Comparison of ENCODE assay signal across 8 cellular contexts in the genomic region with DNA sequence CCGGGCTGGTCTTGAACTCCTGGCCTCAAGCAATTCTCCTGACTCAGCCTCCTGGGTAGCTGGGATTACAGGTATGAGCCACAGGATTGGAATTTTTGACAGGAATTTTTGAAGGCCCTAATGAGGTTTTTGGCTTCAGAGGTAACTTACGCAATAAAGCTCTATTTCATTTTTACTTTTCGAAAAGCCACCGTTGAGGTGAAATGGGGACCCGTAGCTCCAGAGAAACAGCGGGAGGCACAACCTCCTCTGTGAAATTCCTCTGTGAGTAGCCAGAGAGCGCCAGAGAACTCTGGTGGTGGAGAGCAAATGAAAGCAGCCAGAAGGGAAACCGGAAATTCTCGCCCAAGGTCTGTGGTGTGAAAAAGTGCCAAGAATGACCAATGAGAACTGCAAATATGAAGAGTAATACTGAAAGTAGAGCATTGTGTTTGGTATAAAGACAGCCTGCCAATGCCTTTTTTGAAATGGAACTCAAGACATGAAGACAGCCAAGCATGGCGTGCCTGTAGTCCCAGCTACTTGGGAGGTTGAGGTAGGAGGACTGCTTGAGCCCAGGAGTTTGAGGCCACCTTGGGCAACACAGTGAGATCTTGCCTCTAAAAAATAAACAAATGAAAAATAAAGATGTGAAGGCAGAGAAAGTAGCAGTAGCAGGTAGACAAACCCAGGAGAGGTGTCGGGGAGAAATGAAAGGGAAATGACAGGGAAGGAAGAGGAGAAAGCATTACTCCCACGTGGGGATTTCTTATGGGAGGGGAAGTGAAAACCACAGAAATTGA. TPM values are rescaled to one million over a fixed set of nuclear protein-coding genes. Genes with fewer than 3 reads are reported as not detected.
DNase-seq lines count a peak whose midpoint lies in the region; ATAC-seq and TF ChIP-seq lines count a peak whose summit lies in the region.

No MANE protein-coding gene starts in this region.

- TF ChIP-seq EP300 in esophagus muscularis mucosa (IDR thresholded peaks at IDR 0.05) (no peak), upper lobe of left lung (IDR thresholded peaks at IDR 0.05) (no peak)

- 72% methylated on average over 12 of the region's 12 CpGs for WGBS in esophagus muscularis mucosa
- 51 to 55% methylated on average over 12 of the region's 12 CpGs for WGBS in upper lobe of left lung, 2 donors

- H3K9me3 ChIP-seq in AG04450 (ENCODE audit: control insufficient read depth, insufficient read depth, low read length), result no peaks in the 10 kb centered on the region
- no peaks in the 10 kb centered on the region for H3K9me3 ChIP-seq in esophagus muscularis mucosa
- no peaks in the 10 kb centered on the region for H3K9me3 ChIP-seq in upper lobe of left lung

- TF ChIP-seq POLR2A in esophagus muscularis mucosa (IDR thresholded peaks at IDR 0.05; ENCODE audit: low read depth), result no peak
- TF ChIP-seq POLR2A in upper lobe of left lung (IDR thresholded peaks at IDR 0.05), result no peak

- POLR2A ChIA-PET in AG04450 (lab: Yijun Ruan, JAX), result interaction anchor here (0.8 to 0.9 kb wide), 2 partner anchors 14 to 90 kb away, joined by 3 read pairs; no protein-coding TSS in a partner anchor

- CTCF ChIA-PET in AG04450 (lab: Charles Lee), result interaction anchor here (0.6 to 2.3 kb wide), 5 partner anchors 23 to 155 kb away, joined by 3 to 11 read pairs (median 4); no protein-coding TSS in a partner anchor

- ATAC-seq in GM18517 (IDR thresholded peaks at IDR 0.05; ENCODE audit: unreplicated experiment) (peak; percentile 96), HG02943 (IDR thresholded peaks at IDR 0.05; ENCODE audit: low read depth, unreplicated experiment) (peak; percentile 93), upper lobe of left lung (ENCODE audit: low FRiP score in 2 of 2) (peak in 1 of 2 donors; percentile 94)

- H3K27me3 ChIP-seq in AG04450 (ENCODE audit: control insufficient read depth, insufficient read depth, low read length) (no peaks in the 10 kb centered on the region), esophagus muscularis mucosa (no peaks in the 10 kb centered on the region), upper lobe of left lung (no peaks in the 10 kb centered on the region)

- peaks cover 0 to 27% (median 21%) of the 10 kb centered on the region in 4 donors for H3K4me1 ChIP-seq in esophagus muscularis mucosa
- H3K4me1 ChIP-seq in upper lobe of left lung, result peaks cover 0 to 15% (median 0%) of the 10 kb centered on the region in 4 donors

- intact Hi-C loops in esophagus muscularis mucosa (cut with DNase I), result loop anchor here (10.0 kb wide), 1 partner anchor 142 kb away; no protein-coding TSS in a partner anchor

- H3K4me3 ChIP-seq in AG04450 (ENCODE audit: low read depth, low read length) (no peak overlapping the region), esophagus muscularis mucosa (peak overlapping the region in 1 of 4 donors; percentile 12), upper lobe of left lung (peak overlapping the region in 3 of 4 donors; percentile 20 to 36 (median 35))

- no peak overlapping the region for H3K27ac ChIP-seq in AG04450 (ENCODE audit: low read depth, low read length)
- H3K27ac ChIP-seq in esophagus muscularis mucosa (replicated peaks in 1 of 4), result peak overlapping the region in 1 of 4 donors; percentile 21
- peak overlapping the region in 2 of 4 donors; percentile 54 to 56 for H3K27ac ChIP-seq in upper lobe of left lung

- no peak for DNase-seq in AG04450 (ENCODE audit: low read depth, low spot score)
- peak; percentile 94 for DNase-seq in NCI-H226
- peak; percentile 30 to 48 for DNase-seq in activated CD8-positive, alpha-beta memory T cell treated with anti-CD3 and anti-CD28 coated beads for 4 hours (ENCODE audit: low read depth in 2 of 2)
- no peak for DNase-seq in esophagus muscularis mucosa (ENCODE audit: extremely low spot score)
- DNase-seq in non-pigmented ciliary epithelial cell (ENCODE audit: low read depth), result peak; percentile 47
- peak in 1 of 2 donors; percentile 79 for DNase-seq in upper lobe of left lung

- H3K36me3 ChIP-seq in esophagus muscularis mucosa (no peaks in the 10 kb centered on the region), upper lobe of left lung (no peaks in the 10 kb centered on the region)

- TF ChIP-seq CTCF in AG04450 (IDR thresholded peaks at IDR 0.05; ENCODE audit: low read depth, low read length) (peak; percentile 54), esophagus muscularis mucosa (IDR thresholded peaks at IDR 0.05) (peak; percentile 43 to 66 (median 60)), upper lobe of left lung (IDR thresholded peaks at IDR 0.05) (peak; percentile 49 to 82 (median 66))

RNA-seq across cellular contexts. Expression of gene TMEM131L, which starts 33.0 kb away (rescaled TPM):
- polyA plus RNA-seq in AG04450 (2011; rRNA removed), result 13.2 and 15.5 TPM in 2 replicates
- 22.9 and 25.9 TPM in 2 replicates for polyA minus RNA-seq in AG04450 (2011; rRNA and poly(A)+ RNA removed)
- total RNA-seq in esophagus muscularis mucosa (10 to 100 TPM; 10.3 to 16.3 (median 12.1) TPM), upper lobe of left lung (10 to 100 TPM; 12.3 to 28.8 (median 19.5) TPM)

Comparison
In these comparisons a context has a peak if more than half of its experiments do, and no peak if none do; other contexts are left out.
1. DNase-seq: peak in NCI-H226 (single experiment), activated CD8-positive, alpha-beta memory T cell treated with anti-CD3 and anti-CD28 coated beads for 4 hours (2 of 2) and non-pigmented ciliary epithelial cell (single experiment); none in AG04450 (single experiment) and esophagus muscularis mucosa (single experiment).
2. Peak in every context shown above with its lines, with median percentiles within 50 percentile points of each other: CTCF ChIP-seq.